Comparison of ENCODE assay signal across 34 cellular contexts in genomic region chr9:101393135-101393534, GRCh38. TPM values are rescaled to one million over a fixed set of nuclear protein-coding genes. Genes with fewer than 3 reads are reported as not detected.
"Had no signal": no experiment of that assay in that cellular context is flagged by ENCODE, and none has a peak within 500 bp of the region (broad histone marks: within the 10 kb centered on the region; RNA-seq: fewer than 3 reads in every experiment).

No MANE protein-coding gene starts in this region.

- ATAC-seq: esophagus mucosa; foreskin keratinocyte; gastroesophageal sphincter; heart left ventricle; left cardiac atrium; left lung; naive thymus-derived CD8-positive, alpha-beta T cell; psoas muscle; right cardiac atrium; stimulated activated naive B cell treated with anti-CD40 and anti-IgM and Interleukin-4, amounts not matched to agents 10 μg/mL and 1 μg/mL and 100 μg/mL, for 72 hours had no signal

- H3K4me3 Mint-ChIP-seq: dendritic cell treated with granulocyte-macrophage colony-stimulating factor and Interleukin-4, amounts not matched to agents 40 ng/mL and 50 ng/mL, for 4 days; endodermal cell; nephron progenitor cell; stimulated activated naive B cell treated with anti-CD40 and anti-IgM and Interleukin-4, amounts not matched to agents 10 μg/mL and 1 μg/mL and 100 μg/mL, for 72 hours had no signal

- H3K27me3 Mint-ChIP-seq: dendritic cell treated with granulocyte-macrophage colony-stimulating factor and Interleukin-4, amounts not matched to agents 40 ng/mL and 50 ng/mL, for 4 days; naive thymus-derived CD8-positive, alpha-beta T cell; stimulated activated naive B cell treated with anti-CD40 and anti-IgM and Interleukin-4, amounts not matched to agents 10 μg/mL and 1 μg/mL and 100 μg/mL, for 72 hours; stimulated activated naive CD8-positive, alpha-beta T cell treated with anti-CD3 and anti-CD28 coated beads, Interleukin-15, Interleukin-2, amounts not matched to agents 100 ng/mL and 50 ng/mL, for 24 hours had no signal

- H3K9me3 ChIP-seq: colonic mucosa, ovary, thoracic aorta, upper lobe of left lung had no signal

- H3K4me1 ChIP-seq: colonic mucosa had no signal

- H2AFZ ChIP-seq: hepatocyte had no signal

- H3K27me3 ChIP-seq: colonic mucosa, foreskin keratinocyte, gastroesophageal sphincter, heart left ventricle, hepatocyte, left lung, ovary, spleen, tibial nerve, upper lobe of left lung had no signal

- H3K4me2 ChIP-seq: hepatocyte had no signal

- H3K27ac Mint-ChIP-seq: dendritic cell treated with granulocyte-macrophage colony-stimulating factor and Interleukin-4, amounts not matched to agents 40 ng/mL and 50 ng/mL, for 4 days; endodermal cell; nephron progenitor cell; stimulated activated naive B cell treated with anti-CD40 and anti-IgM and Interleukin-4, amounts not matched to agents 10 μg/mL and 1 μg/mL and 100 μg/mL, for 72 hours; stimulated activated naive CD8-positive, alpha-beta T cell treated with anti-CD3 and anti-CD28 coated beads, Interleukin-15, Interleukin-2, amounts not matched to agents 100 ng/mL and 50 ng/mL, for 24 hours had no signal

- H3K4me3 ChIP-seq: colonic mucosa, gastroesophageal sphincter, heart left ventricle, hepatocyte, left lung, ovary, psoas muscle, skin epidermis, spleen, thoracic aorta, tibial nerve, upper lobe of left lung had no signal

- H3K27ac ChIP-seq: colonic mucosa, epithelial cell of prostate, foreskin keratinocyte, gastroesophageal sphincter, heart left ventricle, hepatocyte, left lung, ovary, psoas muscle, skin epidermis, spleen, thoracic aorta, tibial nerve, upper lobe of left lung had no signal

- DNase-seq: colonic mucosa; effector CD8-positive, alpha-beta T cell; endodermal cell; foreskin keratinocyte; heart left ventricle; kidney; left cardiac atrium; left lung; mesendoderm; midbrain; naive thymus-derived CD8-positive, alpha-beta T cell; nephron progenitor cell; nucleus accumbens; ovary; posterior cingulate gyrus; psoas muscle; right cardiac atrium; spleen; stimulated activated naive B cell treated with anti-CD40 and anti-IgM and Interleukin-4, amounts not matched to agents 10 μg/mL and 1 μg/mL and 100 μg/mL, for 72 hours; upper lobe of left lung had no signal

- H3K36me3 ChIP-seq: colonic mucosa, ovary had no signal

- FAIRE-seq: kidney, urothelium cell line had no signal

RNA-seq across cellular contexts. Expression of gene BAAT, which starts 8.3 kb away (rescaled TPM):
- total RNA-seq: endodermal cell; fibroblast of lung; lower leg skin; lung microvascular endothelial cell; naive thymus-derived CD8-positive, alpha-beta T cell; tibial nerve had no signal
- polyA plus RNA-seq: naive thymus-derived CD8-positive, alpha-beta T cell; ovary had no signal

RNA-seq across cellular contexts. Expression of gene ALDOB, which starts 42.4 kb away (rescaled TPM):
- total RNA-seq: fibroblast of lung; foreskin keratinocyte; gastroesophageal sphincter; left lung; naive thymus-derived CD8-positive, alpha-beta T cell; renal cortical epithelial cell; thoracic aorta; tibial nerve had no signal
- polyA plus RNA-seq: fibroblast of lung; foreskin keratinocyte; naive thymus-derived CD8-positive, alpha-beta T cell had no signal
